12 cellular contexts compared by ENCODE assay signal in genomic region chr16:33337611-33338542, GRCh38. TPM values are rescaled to one million over a fixed set of nuclear protein-coding genes. Genes with fewer than 3 reads are reported as not detected.
DNase-seq lines count a peak whose midpoint lies in the region; ATAC-seq and TF ChIP-seq lines count a peak whose summit lies in the region.
"Not testable (repeated sequence)": the region's sequence is repeated elsewhere in the genome, so short reads cannot be mapped to it uniquely, and the experiment has no call there.
"Had no signal": no experiment of that assay in that cellular context is flagged by ENCODE, and none has a peak within 500 bp of the region (broad histone marks: within the 10 kb centered on the region; RNA-seq: fewer than 3 reads in every experiment).

No MANE protein-coding gene starts in this region.

- H3K27ac Mint-ChIP-seq in Caco-2 (ENCODE audit: unreplicated experiment); activated naive CD8-positive, alpha-beta T cell treated with anti-CD3 and anti-CD28 coated beads, Interleukin-2, amount 50 U/mL, for 24 hours: not testable (repeated sequence)

- H3K27me3 ChIP-seq in Caco-2 (replicated peaks; ENCODE audit: control insufficient read depth, insufficient read depth, low read length); stomach: not testable (repeated sequence)

- not testable (repeated sequence) for H3K9me3 Mint-ChIP-seq in Caco-2 (ENCODE audit: unreplicated experiment); activated naive CD8-positive, alpha-beta T cell treated with anti-CD3 and anti-CD28 coated beads, Interleukin-2, amount 50 U/mL, for 24 hours

- intact Hi-C loops in Caco-2 (cut with micrococcal nuclease; ENCODE audit: unreplicated experiment); head of caudate nucleus (cut with DNase I); stomach (cut with DNase I; ENCODE audit: low total_unique reads): not testable (repeated sequence)

- H3K36me3 ChIP-seq in Caco-2 (ENCODE audit: control insufficient read depth, insufficient read depth, low read length); stomach: not testable (repeated sequence)

- not testable (repeated sequence) for H3K27me3 Mint-ChIP-seq in Caco-2 (ENCODE audit: insufficient read depth, unreplicated experiment); activated naive CD8-positive, alpha-beta T cell treated with anti-CD3 and anti-CD28 coated beads, Interleukin-2, amount 50 U/mL, for 24 hours

- not testable (repeated sequence) for H3K36me3 Mint-ChIP-seq in Caco-2 (ENCODE audit: insufficient read depth, unreplicated experiment); activated naive CD8-positive, alpha-beta T cell treated with anti-CD3 and anti-CD28 coated beads, Interleukin-2, amount 50 U/mL, for 24 hours (ENCODE audit: low read depth)

- H3K4me3 ChIP-seq in Caco-2 (ENCODE audit: low read depth, low read length); stomach: not testable (repeated sequence)

- not testable (repeated sequence) for BruUV-seq in Caco-2 (replicated peaks; lab: Mats Ljungman, UMichigan)

- DNase-seq in Caco-2 (peak; percentile 29 to 78), T-helper 2 cell (peak in 3 of 5 experiments; percentile 40 to 48 (median 42)), head of caudate nucleus (peak in 33 of 42 donors; percentile 15 to 82 (median 40)), mucosa of gallbladder (ENCODE audit: low spot score) (peak; percentile 78), stomach (peak; percentile 67)
- peak; percentile 57 for DNase-seq in activated CD8-positive, alpha-beta memory T cell treated with anti-CD3 and anti-CD28 coated beads, Interleukin-2, amount 50 U/mL, for 4 hours
- peak; percentile 13 for DNase-seq in activated naive CD8-positive, alpha-beta T cell treated with anti-CD3 and anti-CD28 coated beads, Interleukin-2, amount 50 U/mL, for 24 hours
- DNase-seq in stimulated activated CD4-positive, alpha-beta T cell treated with anti-CD3 and anti-CD28 coated beads, Interleukin-15, amount 100 ng/mL, for 24 hours = peak; percentile 36

- not testable (repeated sequence) for ATAC-seq in activated naive CD8-positive, alpha-beta T cell treated with anti-CD3 and anti-CD28 coated beads, Interleukin-2, amount 50 U/mL, for 24 hours

- TF ChIP-seq POLR2A in stomach (IDR thresholded peaks at IDR 0.05) = not testable (repeated sequence)

- H3K27ac ChIP-seq in stomach = not testable (repeated sequence)

- not testable (repeated sequence) for TF ChIP-seq EP300 in stomach (IDR thresholded peaks at IDR 0.05)

- 62 to 76% (median 75%) methylated on average over 6 of the region's 6 CpGs for WGBS in stomach, 5 donors

- H3K9me3 ChIP-seq in Caco-2 = not testable (repeated sequence)
- peaks cover 9 to 31% (median 19%) of the 10 kb centered on the region in 4 donors for H3K9me3 ChIP-seq in stomach

- H3K4me1 ChIP-seq in Caco-2, stomach: not testable (repeated sequence)

- CTCF ChIA-PET in Caco-2 (lab: Charles Lee) = not testable (repeated sequence)

- not testable (repeated sequence) for H3K4me3 Mint-ChIP-seq in Caco-2 (ENCODE audit: unreplicated experiment); activated naive CD8-positive, alpha-beta T cell treated with anti-CD3 and anti-CD28 coated beads, Interleukin-2, amount 50 U/mL, for 24 hours

- H3K4me1 Mint-ChIP-seq in Caco-2 (ENCODE audit: low read depth, unreplicated experiment); activated naive CD8-positive, alpha-beta T cell treated with anti-CD3 and anti-CD28 coated beads, Interleukin-2, amount 50 U/mL, for 24 hours: not testable (repeated sequence)

- TF ChIP-seq CTCF in Caco-2 (IDR thresholded peaks at IDR 0.05; ENCODE audit: insufficient read depth in 1 of 2, low read depth in 1 of 2, low read length in 1 of 2, severe bottlenecking in 1 of 2, unreplicated experiment in 1 of 2); stomach (IDR thresholded peaks at IDR 0.05): not testable (repeated sequence)

- POLR2A ChIA-PET in Caco-2 (lab: Charles Lee) = not testable (repeated sequence)

RNA-seq across cellular contexts. Expression of gene TP53TG3B, which starts 22.8 kb away (rescaled TPM):
- total RNA-seq in Caco-2 (2022) = not detected in 2 replicates
- total RNA-seq in mucosa of gallbladder = not detected
- total RNA-seq in stomach = not detected
- polyA plus RNA-seq in stomach = under 1 TPM in 1 of 3 donors, not detected in 2; 0.92 TPM
- total RNA-seq: gastroesophageal sphincter, pancreas, smooth muscle cell, urinary bladder had no signal
- polyA plus RNA-seq: smooth muscle cell, urinary bladder had no signal

RNA-seq across cellular contexts. Expression of gene TP53TG3E, which starts 33.8 kb away (rescaled TPM):
- not detected in 2 replicates for total RNA-seq in Caco-2 (2022)
- not detected for total RNA-seq in mucosa of gallbladder
- under 1 TPM in 1 of 5 donors, not detected in 4; 0.18 TPM for total RNA-seq in stomach
- polyA plus RNA-seq in stomach = not detected
- total RNA-seq: gastroesophageal sphincter, pancreas, smooth muscle cell, urinary bladder had no signal
- polyA plus RNA-seq: pancreas, smooth muscle cell, urinary bladder had no signal

Comparison
In these comparisons a context has a peak if more than half of its experiments do, and no peak if none do; other contexts are left out.
1. DNase-seq: peak in every context shown above with its lines; median percentile 78 in mucosa of gallbladder; 67 in stomach; 57 in activated CD8-positive, alpha-beta memory T cell treated with anti-CD3 and anti-CD28 coated beads, Interleukin-2, amount 50 U/mL, for 4 hours; 54 in Caco-2; 42 in T-helper 2 cell; 40 in head of caudate nucleus; 36 in stimulated activated CD4-positive, alpha-beta T cell treated with anti-CD3 and anti-CD28 coated beads, Interleukin-15, amount 100 ng/mL, for 24 hours; 13 in activated naive CD8-positive, alpha-beta T cell treated with anti-CD3 and anti-CD28 coated beads, Interleukin-2, amount 50 U/mL, for 24 hours.